In the genomic region with DNA sequence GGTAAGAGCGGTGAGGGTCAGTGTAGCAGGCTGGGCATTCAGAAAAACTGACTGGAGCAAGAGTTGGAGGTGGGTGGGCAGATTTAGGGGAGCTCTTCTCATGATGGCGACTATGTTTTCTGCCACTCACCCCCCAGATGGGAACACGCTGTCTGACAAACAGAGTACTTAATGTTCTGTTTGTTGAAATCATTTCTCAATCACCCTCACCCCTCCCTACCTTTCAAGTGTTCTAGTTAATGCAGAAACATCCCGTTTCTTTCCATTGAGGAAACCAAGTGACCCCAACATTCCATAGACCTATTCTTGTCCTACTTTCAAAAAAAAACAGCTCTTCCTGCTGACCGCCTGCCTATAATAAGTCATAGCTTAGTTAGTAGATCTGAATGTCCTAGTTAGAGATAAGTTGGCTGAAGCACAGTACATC, we compare ENCODE assay signal across 11 cellular contexts.
DNase-seq lines count a peak whose midpoint lies in the region; ATAC-seq, FAIRE-seq and TF ChIP-seq lines count a peak whose summit lies in the region.
"Had no signal": no experiment of that assay in that cellular context is flagged by ENCODE, and none has a peak within 500 bp of the region (broad histone marks: within the 10 kb centered on the region; RNA-seq: fewer than 3 reads in every experiment).

No MANE protein-coding gene starts in this region.

- peaks cover 22% of the 10 kb centered on the region for H3K9me3 Mint-ChIP-seq in activated T-helper 2 cell treated with anti-CD3 and anti-CD28 coated beads, Interferon-gamma antibody, Interleukin-2, Interleukin-4, amounts not matched to agents 10 μg/mL and 5 μg/mL and 100 μg/mL, durations not matched to agents 14 hours and 24 hours and 36 hours
- H3K9me3 Mint-ChIP-seq: H9 had no signal

- POLR2A ChIA-PET in HepG2 (lab: Yijun Ruan, JAX) = interaction anchor here (0.7 to 1.2 kb wide), 2 partner anchors 66 to 162 kb away, joined by 3 to 4 read pairs; no protein-coding TSS in a partner anchor

- peaks cover 4% of the 10 kb centered on the region for H3K79me2 ChIP-seq in HepG2 (ENCODE audit: insufficient read depth, low read length)

- no peaks in the 10 kb centered on the region for H3K27me3 Mint-ChIP-seq in activated T-helper 2 cell treated with anti-CD3 and anti-CD28 coated beads, Interferon-gamma antibody, Interleukin-2, Interleukin-4, amounts not matched to agents 10 μg/mL and 5 μg/mL and 100 μg/mL, durations not matched to agents 14 hours and 24 hours and 36 hours (ENCODE audit: low read depth)

- no peak for ATAC-seq in HepG2

- TF ChIP-seq EP300 in HepG2 (IDR thresholded peaks at IDR 0.05; ENCODE audit: low read depth in 2 of 2, low read length in 2 of 2) = peak in 1 of 2 experiments; percentile 74; a peak in 2 of 4 replicates
- TF ChIP-seq EP300 in HepG2 (CRISPR knock-in tag; IDR thresholded peaks at IDR 0.05; ENCODE audit: borderline replicate concordance) = no peak

- 60% methylated on average over 5 of the region's 5 CpGs for WGBS in HepG2 (ENCODE audit: low lambda C conversion rate)

- H3K27ac ChIP-seq in coronary artery (peak overlapping the region; percentile 78 to 89), HepG2 (ENCODE audit: extremely low read length, insufficient read depth, low read length) (peak overlapping the region; percentile 94), subcutaneous abdominal adipose tissue (ENCODE audit: low read depth, low read length) (peak overlapping the region; percentile 73)

- TF ChIP-seq CTCF in coronary artery (IDR thresholded peaks at IDR 0.05) (no peak), HepG2 (CRISPR knock-in tag; IDR thresholded peaks at IDR 0.05) (no peak)

- BruUV-seq in HepG2 (replicated peaks; lab: Mats Ljungman, UMichigan) = no TSS peak

- no peak for FAIRE-seq in HepG2 (lab: Jason Lieb, UNC)

- no peak for TF ChIP-seq RAD21 in HepG2 (CRISPR knock-in tag; IDR thresholded peaks at IDR 0.05)

- H3K4me3 ChIP-seq in coronary artery (no peak overlapping the region), HepG2 (replicated peaks in 1 of 3; ENCODE audit: insufficient read depth in 1 of 3, low read depth in 2 of 3, low read length in 3 of 3) (no peak overlapping the region), subcutaneous abdominal adipose tissue (ENCODE audit: low read depth in 1 of 5, low read length in 5 of 5) (no peak overlapping the region)

- H3K4me1 ChIP-seq in HepG2 (ENCODE audit: insufficient read depth, low read length) = peaks cover 81% of the 10 kb centered on the region
- H3K4me1 ChIP-seq in subcutaneous abdominal adipose tissue (ENCODE audit: control insufficient read depth in 5 of 5, insufficient read depth in 5 of 5, low read length in 5 of 5) = peaks cover 3 to 38% (median 6%) of the 10 kb centered on the region in 5 donors

- DNase-seq in activated T-helper 2 cell treated with anti-CD3 and anti-CD28 coated beads, Interferon-gamma antibody, Interleukin-2, Interleukin-4, amounts not matched to agents 10 μg/mL and 5 μg/mL and 100 μg/mL, durations not matched to agents 14 hours and 24 hours and 36 hours (ENCODE audit: low spot score) = no peak
- DNase-seq in coronary artery (ENCODE audit: low spot score) (no peak), HepG2 (ENCODE audit: low spot score) (peak; percentile 73), mucosa of gallbladder (ENCODE audit: low spot score) (no peak), inferior parietal cortex (ENCODE audit: extremely low spot score) (no peak), NCI-H2196 (lab: John Stamatoyannopoulos, UW; ENCODE audit: unreplicated experiment) (no peak)
- DNase-seq: EL, H9, NCI-H1105, T1000 had no signal

- intact Hi-C loops in activated T-helper 2 cell treated with anti-CD3 and anti-CD28 coated beads, Interferon-gamma antibody, Interleukin-2, Interleukin-4, amounts not matched to agents 10 μg/mL and 5 μg/mL and 100 μg/mL, durations not matched to agents 14 hours and 24 hours and 36 hours (cut with micrococcal nuclease) = loop anchor here (1.0 to 5.0 kb wide), 5 partner anchors 22 to 132 kb away; partner anchors contain the start of gene NEDD9
- intact Hi-C loops in HepG2 (cut with micrococcal nuclease; ENCODE audit: unreplicated experiment) = no loop called here

- H3K9me3 ChIP-seq in HepG2 (ENCODE audit: low read length) (no peaks in the 10 kb centered on the region), subcutaneous abdominal adipose tissue (ENCODE audit: control insufficient read depth in 5 of 5, low read length in 5 of 5) (no peaks in the 10 kb centered on the region)

- H3K9ac ChIP-seq in HepG2 (ENCODE audit: insufficient read depth, low read depth, low read length) = no peak overlapping the region
- H3K9ac ChIP-seq in subcutaneous abdominal adipose tissue (ENCODE audit: low read length in 5 of 5) = no peak overlapping the region

- H3K4me2 ChIP-seq in HepG2 (ENCODE audit: low read depth, low read length) = peak overlapping the region; percentile 25

- no peaks in the 10 kb centered on the region for H3K27me3 ChIP-seq in HepG2 (ENCODE audit: control insufficient read depth in 1 of 2, insufficient read depth in 2 of 2, low read length in 2 of 2)
- no peaks in the 10 kb centered on the region for H3K27me3 ChIP-seq in subcutaneous abdominal adipose tissue (ENCODE audit: control insufficient read depth in 5 of 5, insufficient read depth in 4 of 5, low read length in 5 of 5)

- in situ Hi-C loops in HepG2 (cut with HindIII; ENCODE audit: extremely low pct_ligation_motif_present, low pct_unique_long_range_greater_than_20kb) = loop anchor here (10.0 kb wide), 1 partner anchor 130 kb away; no protein-coding TSS in a partner anchor

- no peak overlapping the region for H3K4me3 Mint-ChIP-seq in activated T-helper 2 cell treated with anti-CD3 and anti-CD28 coated beads, Interferon-gamma antibody, Interleukin-2, Interleukin-4, amounts not matched to agents 10 μg/mL and 5 μg/mL and 100 μg/mL, durations not matched to agents 14 hours and 24 hours and 36 hours (ENCODE audit: low read depth)
- H3K4me3 Mint-ChIP-seq: H9 had no signal

- H3K4me1 Mint-ChIP-seq in activated T-helper 2 cell treated with anti-CD3 and anti-CD28 coated beads, Interferon-gamma antibody, Interleukin-2, Interleukin-4, amounts not matched to agents 10 μg/mL and 5 μg/mL and 100 μg/mL, durations not matched to agents 14 hours and 24 hours and 36 hours (ENCODE audit: low read depth) = peaks cover 88% of the 10 kb centered on the region

- H3K27ac Mint-ChIP-seq in activated T-helper 2 cell treated with anti-CD3 and anti-CD28 coated beads, Interferon-gamma antibody, Interleukin-2, Interleukin-4, amounts not matched to agents 10 μg/mL and 5 μg/mL and 100 μg/mL, durations not matched to agents 14 hours and 24 hours and 36 hours = peak overlapping the region; percentile 58
- H3K27ac Mint-ChIP-seq: H9 had no signal

- no peak for TF ChIP-seq POLR2A in HepG2 (IDR thresholded peaks at IDR 0.05; ENCODE audit: insufficient read depth in 1 of 2, low read depth in 2 of 2, low read length in 2 of 2)

- H2AFZ ChIP-seq in HepG2 (ENCODE audit: low read length) = no peak overlapping the region

- H3K36me3 ChIP-seq in HepG2 (replicated peaks in 1 of 2; ENCODE audit: control insufficient read depth in 1 of 2, insufficient read depth in 2 of 2, low read length in 2 of 2) (no peaks in the 10 kb centered on the region), subcutaneous abdominal adipose tissue (ENCODE audit: control insufficient read depth in 5 of 5, insufficient read depth in 5 of 5, low read length in 5 of 5) (no peaks in the 10 kb centered on the region)

- CTCF ChIA-PET in HepG2 (lab: Yijun Ruan, JAX; ENCODE audit: low intra/inter-chr PET ratio, low total read pairs) = no interaction called here

- no peaks in the 10 kb centered on the region for H4K20me1 ChIP-seq in HepG2 (ENCODE audit: insufficient read depth, low read length)

- peaks cover 73% of the 10 kb centered on the region for H3K36me3 Mint-ChIP-seq in activated T-helper 2 cell treated with anti-CD3 and anti-CD28 coated beads, Interferon-gamma antibody, Interleukin-2, Interleukin-4, amounts not matched to agents 10 μg/mL and 5 μg/mL and 100 μg/mL, durations not matched to agents 14 hours and 24 hours and 36 hours (ENCODE audit: low read depth)

TF ChIP-seq in HepG2, 621 proteins besides CTCF, POLR2A, EP300 and RAD21 (continues in another document):
- TF ChIP-seq KAT2B (IDR thresholded peaks at IDR 0.05; ENCODE audit: borderline replicate concordance, low read depth, low read length) (no peak), POLR2G (IDR thresholded peaks at IDR 0.05; ENCODE audit: low read depth, low read length) (no peak), KLF16 (CRISPR knock-in tag; IDR thresholded peaks at IDR 0.05) (no peak), FOSL1 (CRISPR knock-in tag; IDR thresholded peaks at IDR 0.05; ENCODE audit: borderline replicate concordance) (no peak), ZNF317 (CRISPR knock-in tag; IDR thresholded peaks at IDR 0.05) (no peak)
- TF ChIP-seq, protein P1, sequence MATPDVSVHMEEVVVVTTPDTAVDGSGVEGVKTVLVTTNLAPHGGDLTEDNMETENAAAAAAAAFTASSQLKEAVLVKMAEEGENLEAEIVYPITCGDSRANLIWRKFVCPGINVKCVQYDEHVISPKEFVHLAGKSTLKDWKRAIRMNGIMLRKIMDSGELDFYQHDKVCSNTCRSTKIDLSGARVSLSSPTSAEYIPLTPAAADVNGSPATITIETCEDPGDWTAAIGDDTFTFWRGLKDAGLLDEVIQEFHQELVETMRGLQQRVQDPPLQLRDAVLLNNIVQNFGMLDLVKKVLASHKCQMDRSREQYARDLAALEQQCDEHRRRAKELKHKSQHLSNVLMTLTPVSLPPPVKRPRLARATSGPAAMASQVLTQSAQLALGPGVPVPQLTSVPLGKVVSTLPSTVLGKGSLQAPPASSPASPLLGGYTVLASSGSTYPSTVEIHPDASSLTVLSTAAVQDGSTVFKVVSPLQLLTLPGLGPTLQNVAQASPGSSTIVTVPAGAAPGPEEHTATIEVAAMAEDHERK (CRISPR knock-in tag; IDR thresholded peaks at IDR 0.05; ENCODE audit: low read depth) = no peak
- TF ChIP-seq, protein P2, sequence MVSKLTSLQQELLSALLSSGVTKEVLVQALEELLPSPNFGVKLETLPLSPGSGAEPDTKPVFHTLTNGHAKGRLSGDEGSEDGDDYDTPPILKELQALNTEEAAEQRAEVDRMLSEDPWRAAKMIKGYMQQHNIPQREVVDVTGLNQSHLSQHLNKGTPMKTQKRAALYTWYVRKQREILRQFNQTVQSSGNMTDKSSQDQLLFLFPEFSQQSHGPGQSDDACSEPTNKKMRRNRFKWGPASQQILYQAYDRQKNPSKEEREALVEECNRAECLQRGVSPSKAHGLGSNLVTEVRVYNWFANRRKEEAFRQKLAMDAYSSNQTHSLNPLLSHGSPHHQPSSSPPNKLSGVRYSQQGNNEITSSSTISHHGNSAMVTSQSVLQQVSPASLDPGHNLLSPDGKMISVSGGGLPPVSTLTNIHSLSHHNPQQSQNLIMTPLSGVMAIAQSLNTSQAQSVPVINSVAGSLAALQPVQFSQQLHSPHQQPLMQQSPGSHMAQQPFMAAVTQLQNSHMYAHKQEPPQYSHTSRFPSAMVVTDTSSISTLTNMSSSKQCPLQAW (CRISPR knock-in tag; IDR thresholded peaks at IDR 0.05) = no peak
